Comparison of ENCODE assay signal across 7 cellular contexts in the genomic region with DNA sequence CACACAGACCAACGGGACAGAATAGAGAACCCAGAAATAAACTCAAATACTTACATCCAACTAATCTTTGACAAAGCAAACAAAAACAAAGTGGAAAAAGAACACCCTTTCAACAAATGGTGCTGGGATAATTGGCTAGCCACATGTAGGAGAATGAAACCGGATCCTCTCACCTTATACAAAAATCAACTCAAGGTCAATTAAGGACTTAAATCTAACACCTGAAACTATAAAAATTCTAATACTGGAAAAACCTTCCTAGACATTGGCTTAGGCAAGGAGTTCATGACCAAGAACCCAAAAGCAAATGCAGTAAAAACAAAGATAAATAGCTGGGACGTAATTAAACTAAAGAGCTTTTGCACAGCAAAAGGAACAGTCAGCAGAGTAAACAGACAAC. TPM values are rescaled to one million over a fixed set of nuclear protein-coding genes. Genes with fewer than 3 reads are reported as not detected.
A peak's percentile ranks its signal among the peaks of the same experiment; 100 is the strongest.
DNase-seq lines count a peak whose midpoint lies in the region; TF ChIP-seq lines count a peak whose summit lies in the region.
"Not testable (repeated sequence)": the region's sequence is repeated elsewhere in the genome, so short reads cannot be mapped to it uniquely, and the experiment has no call there.

No MANE protein-coding gene starts in this region.

- not testable (repeated sequence) for H3K27me3 Mint-ChIP-seq in glutamatergic neuron (ENCODE audit: unreplicated experiment)

- H3K27ac Mint-ChIP-seq in glutamatergic neuron (ENCODE audit: unreplicated experiment), result peak overlapping the region; percentile 25

- H3K9me3 Mint-ChIP-seq in glutamatergic neuron (ENCODE audit: unreplicated experiment), result not testable (repeated sequence)

- H3K4me1 Mint-ChIP-seq in glutamatergic neuron (ENCODE audit: low read depth, unreplicated experiment), result not testable (repeated sequence)

- H3K4me3 ChIP-seq in LNCaP clone FGC (ENCODE audit: low read depth, low read length), result not testable (repeated sequence)

- TF ChIP-seq CTCF in 22Rv1 (IDR thresholded peaks at IDR 0.05); LNCaP clone FGC (IDR thresholded peaks at IDR 0.05; ENCODE audit: control insufficient read depth, extremely low read depth, insufficient read depth); glutamatergic neuron (IDR thresholded peaks at IDR 0.05; ENCODE audit: partially characterized antibody, unreplicated experiment): not testable (repeated sequence)

- peak overlapping the region; percentile 54 for H3K27ac ChIP-seq in 22Rv1

- peaks cover 29% of the 10 kb centered on the region for H3K36me3 Mint-ChIP-seq in glutamatergic neuron (ENCODE audit: unreplicated experiment)

- DNase-seq in LNCaP clone FGC (ENCODE audit: low read depth), result peak; percentile 41
- peak; percentile 23 for DNase-seq in NCI-H146 (lab: John Stamatoyannopoulos, UW)
- peak; percentile 18 for DNase-seq in NCI-H2107 treated with DMSO at 0.1 percent for 48 hours (lab: John Stamatoyannopoulos, UW; ENCODE audit: unreplicated experiment)
- DNase-seq in NCI-H69 (lab: John Stamatoyannopoulos, UW), result peak; percentile 48
- DNase-seq in NCI-H774 (lab: John Stamatoyannopoulos, UW), result peak; percentile 21
- DNase-seq in glutamatergic neuron, result not testable (repeated sequence)

- not testable (repeated sequence) for H3K4me3 Mint-ChIP-seq in glutamatergic neuron (ENCODE audit: unreplicated experiment)

RNA-seq across cellular contexts. Expression of a gene that starts 50.6 kb away (rescaled TPM):
- total RNA-seq in glutamatergic neuron (ENCODE audit: unreplicated experiment), result 25.0 TPM
